In genomic region chr12:132284071-132284492, GRCh38 we compare ENCODE assay signal across 2 cellular contexts.
TF ChIP-seq lines count a peak whose summit lies in the region.

No MANE protein-coding gene starts in this region.

TF ChIP-seq in HepG2, 621 proteins besides CTCF, POLR2A, EP300 and RAD21 (continues in another document):
- TF ChIP-seq ARID4A (CRISPR knock-in tag; IDR thresholded peaks at IDR 0.05; ENCODE audit: borderline replicate concordance) (no peak), PTBP1 (IDR thresholded peaks at IDR 0.05; ENCODE audit: low read depth, low read length, poor library complexity, severe bottlenecking) (no peak), CBX5 (CRISPR knock-in tag; IDR thresholded peaks at IDR 0.05; ENCODE audit: borderline replicate concordance) (no peak), ZBTB26 (CRISPR knock-in tag; IDR thresholded peaks at IDR 0.05; ENCODE audit: borderline replicate concordance) (no peak), TERF1 (CRISPR knock-in tag; IDR thresholded peaks at IDR 0.05) (no peak), ZNF598 (CRISPR knock-in tag; IDR thresholded peaks at IDR 0.05; ENCODE audit: borderline replicate concordance) (no peak), HOXA3 (CRISPR knock-in tag; IDR thresholded peaks at IDR 0.05) (no peak), STAG1 (CRISPR knock-in tag; IDR thresholded peaks at IDR 0.05) (0 out of 2 replicates have a peak, but pooled peaks have one; percentile 14), ZNF18 (CRISPR knock-in tag; IDR thresholded peaks at IDR 0.05; ENCODE audit: insufficient replicate concordance) (no peak), MLX (CRISPR knock-in tag; IDR thresholded peaks at IDR 0.05) (no peak)
- TF ChIP-seq, protein P1, sequence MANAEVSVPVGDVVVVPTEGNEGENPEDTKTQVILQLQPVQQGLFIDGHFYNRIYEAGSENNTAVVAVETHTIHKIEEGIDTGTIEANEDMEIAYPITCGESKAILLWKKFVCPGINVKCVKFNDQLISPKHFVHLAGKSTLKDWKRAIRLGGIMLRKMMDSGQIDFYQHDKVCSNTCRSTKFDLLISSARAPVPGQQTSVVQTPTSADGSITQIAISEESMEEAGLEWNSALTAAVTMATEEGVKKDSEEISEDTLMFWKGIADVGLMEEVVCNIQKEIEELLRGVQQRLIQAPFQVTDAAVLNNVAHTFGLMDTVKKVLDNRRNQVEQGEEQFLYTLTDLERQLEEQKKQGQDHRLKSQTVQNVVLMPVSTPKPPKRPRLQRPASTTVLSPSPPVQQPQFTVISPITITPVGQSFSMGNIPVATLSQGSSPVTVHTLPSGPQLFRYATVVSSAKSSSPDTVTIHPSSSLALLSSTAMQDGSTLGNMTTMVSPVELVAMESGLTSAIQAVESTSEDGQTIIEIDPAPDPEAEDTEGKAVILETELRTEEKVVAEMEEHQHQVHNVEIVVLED (CRISPR knock-in tag; IDR thresholded peaks at IDR 0.05; ENCODE audit: borderline replicate concordance), result no peak

TF ChIP-seq in SK-N-SH, 30 proteins besides CTCF, POLR2A, EP300 and RAD21 (continued from another document):
- TF ChIP-seq, protein P2, sequence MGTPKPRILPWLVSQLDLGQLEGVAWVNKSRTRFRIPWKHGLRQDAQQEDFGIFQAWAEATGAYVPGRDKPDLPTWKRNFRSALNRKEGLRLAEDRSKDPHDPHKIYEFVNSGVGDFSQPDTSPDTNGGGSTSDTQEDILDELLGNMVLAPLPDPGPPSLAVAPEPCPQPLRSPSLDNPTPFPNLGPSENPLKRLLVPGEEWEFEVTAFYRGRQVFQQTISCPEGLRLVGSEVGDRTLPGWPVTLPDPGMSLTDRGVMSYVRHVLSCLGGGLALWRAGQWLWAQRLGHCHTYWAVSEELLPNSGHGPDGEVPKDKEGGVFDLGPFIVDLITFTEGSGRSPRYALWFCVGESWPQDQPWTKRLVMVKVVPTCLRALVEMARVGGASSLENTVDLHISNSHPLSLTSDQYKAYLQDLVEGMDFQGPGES (IDR thresholded peaks at IDR 0.05; ENCODE audit: low read depth, low read length), result no peak
- TF ChIP-seq ELF1 (IDR thresholded peaks at IDR 0.05) (no peak), FOSL2 (IDR thresholded peaks at IDR 0.05; ENCODE audit: borderline replicate concordance, low read depth) (no peak), MEF2A (IDR thresholded peaks at IDR 0.05; ENCODE audit: borderline replicate concordance, low read depth) (no peak)
